Comparison of ENCODE assay signal across 9 cellular contexts in the genomic region with DNA sequence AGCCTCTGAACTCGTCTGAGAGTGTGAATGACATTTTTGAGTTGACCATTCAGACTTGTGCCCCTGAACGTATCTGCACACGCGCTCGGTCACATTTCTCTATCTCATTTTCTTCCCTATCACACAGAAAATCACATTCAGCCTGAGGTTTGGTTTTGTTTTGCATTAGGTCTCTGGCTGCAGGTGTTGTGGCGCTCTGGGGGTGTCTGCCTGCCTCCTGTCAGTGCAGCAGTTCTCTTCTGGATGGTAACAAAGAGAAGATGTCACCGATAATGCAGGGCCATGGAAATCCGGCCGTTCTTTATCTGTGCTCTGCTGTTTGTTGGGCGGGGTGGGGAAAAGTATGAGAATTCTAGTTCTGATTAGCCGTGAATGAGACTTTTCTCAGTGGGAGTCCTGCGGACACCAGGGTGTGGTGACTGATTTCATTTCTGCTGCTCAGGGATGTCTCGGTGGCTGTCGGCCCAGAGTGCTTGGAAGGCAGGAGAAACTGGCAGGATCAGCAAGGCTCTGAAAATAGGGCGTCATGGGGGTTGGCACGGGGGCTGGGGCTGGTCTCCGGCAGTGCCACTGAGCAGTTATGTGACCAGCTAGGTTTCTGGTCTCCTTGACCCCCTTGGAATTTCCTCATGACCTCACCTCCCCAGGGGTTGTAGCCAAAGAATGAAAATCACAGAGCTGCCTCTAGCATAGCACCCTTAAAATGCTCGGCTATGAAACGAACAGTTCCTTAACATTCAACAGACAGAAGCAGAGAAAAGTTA. TPM values are rescaled to one million over a fixed set of nuclear protein-coding genes. Genes with fewer than 3 reads are reported as not detected.
A peak's percentile ranks its signal among the peaks of the same experiment; 100 is the strongest.
DNase-seq lines count a peak whose midpoint lies in the region; ATAC-seq and TF ChIP-seq lines count a peak whose summit lies in the region.
"Had no signal": no experiment of that assay in that cellular context is flagged by ENCODE, and none has a peak within 500 bp of the region (broad histone marks: within the 10 kb centered on the region; RNA-seq: fewer than 3 reads in every experiment).

No MANE protein-coding gene starts in this region.

- TF ChIP-seq CTCF in colonic mucosa (IDR thresholded peaks at IDR 0.05) (no peak), left lung (IDR thresholded peaks at IDR 0.05) (no peak)

- H3K9ac ChIP-seq in HUES48 (ENCODE audit: low read depth, low read length), result peak overlapping the region; percentile 34; the same call in 1 of the 2 replicates
- peak overlapping the region in 1 of 2 donors; percentile 12 for H3K9ac ChIP-seq in colonic mucosa (ENCODE audit: low read depth in 2 of 2, low read length in 2 of 2)
- peak overlapping the region in 4 of 5 donors; percentile 8 to 49 (median 32) for H3K9ac ChIP-seq in subcutaneous abdominal adipose tissue (ENCODE audit: low read length in 5 of 5)

- ATAC-seq in left lung, result peak; percentile 51
- ATAC-seq in GM18907 (IDR thresholded peaks at IDR 0.05; ENCODE audit: unreplicated experiment), result no peak
- no peak for ATAC-seq in naive thymus-derived CD8-positive, alpha-beta T cell
- no peak for ATAC-seq in GM21717 (IDR thresholded peaks at IDR 0.05; ENCODE audit: unreplicated experiment)

- POLR2A ChIA-PET in naive thymus-derived CD8-positive, alpha-beta T cell (lab: Charles Lee), result no interaction called here

- H3K9me3 Mint-ChIP-seq in naive thymus-derived CD8-positive, alpha-beta T cell, result peaks cover 0 to 1% (median 0%) of the 10 kb centered on the region in 9 donors

- H3K4me1 ChIP-seq in HUES48 (ENCODE audit: control insufficient read depth, insufficient read depth, low read length) (peaks cover 50% of the 10 kb centered on the region), colonic mucosa (peaks cover 8% of the 10 kb centered on the region), left lung (peaks cover 20 to 30% of the 10 kb centered on the region in 2 donors), subcutaneous abdominal adipose tissue (ENCODE audit: control insufficient read depth in 5 of 5, insufficient read depth in 5 of 5, low read length in 5 of 5) (peaks cover 8 to 41% (median 36%) of the 10 kb centered on the region in 5 donors)

- no peaks in the 10 kb centered on the region for H3K9me3 ChIP-seq in HUES48 (ENCODE audit: control insufficient read depth, insufficient read depth, low read length)
- no peaks in the 10 kb centered on the region for H3K9me3 ChIP-seq in colonic mucosa
- no peaks in the 10 kb centered on the region for H3K9me3 ChIP-seq in left lung
- H3K9me3 ChIP-seq in subcutaneous abdominal adipose tissue (ENCODE audit: control insufficient read depth in 5 of 5, low read length in 5 of 5), result no peaks in the 10 kb centered on the region

- H3K27ac ChIP-seq in HUES48 (ENCODE audit: low read depth, low read length), result peak overlapping the region; percentile 74
- H3K27ac ChIP-seq in colonic mucosa, result peak overlapping the region; percentile 47
- H3K27ac ChIP-seq in left lung, result peak overlapping the region; percentile 74 to 82
- peak overlapping the region; percentile 35 for H3K27ac ChIP-seq in subcutaneous abdominal adipose tissue (ENCODE audit: low read depth, low read length)

- no peak overlapping the region for H3K4me3 ChIP-seq in HUES48 (ENCODE audit: low read depth, low read length)
- no peak overlapping the region for H3K4me3 ChIP-seq in colonic mucosa
- H3K4me3 ChIP-seq in left lung, result no peak overlapping the region
- H3K4me3 ChIP-seq in subcutaneous abdominal adipose tissue (ENCODE audit: low read depth in 1 of 5, low read length in 5 of 5), result peak overlapping the region; percentile 3 to 48 (median 26)

- DNase-seq in colonic mucosa, result no peak
- peak in 1 of 2 donors; percentile 38 for DNase-seq in left lung
- no peak for DNase-seq in cortex of kidney (lab: John Stamatoyannopoulos, UW)
- no peak for DNase-seq in naive thymus-derived CD8-positive, alpha-beta T cell
- DNase-seq: NCI-H446 treated with DMSO at 0.1 percent for 48 hours had no signal

- H3K36me3 ChIP-seq in HUES48 (ENCODE audit: control insufficient read depth, insufficient read depth, low read length), result no peaks in the 10 kb centered on the region
- H3K36me3 ChIP-seq in colonic mucosa, result no peaks in the 10 kb centered on the region
- peaks cover 0 to 7% of the 10 kb centered on the region in 2 donors for H3K36me3 ChIP-seq in left lung
- H3K36me3 ChIP-seq in subcutaneous abdominal adipose tissue (ENCODE audit: control insufficient read depth in 5 of 5, insufficient read depth in 5 of 5, low read length in 5 of 5), result peaks cover 0 to 7% (median 0%) of the 10 kb centered on the region in 5 donors

- no peaks in the 10 kb centered on the region for H3K36me3 Mint-ChIP-seq in naive thymus-derived CD8-positive, alpha-beta T cell

- H3K4me3 Mint-ChIP-seq in naive thymus-derived CD8-positive, alpha-beta T cell, result no peak overlapping the region

- intact Hi-C loops in colonic mucosa (cut with DNase I), result no loop called here
- intact Hi-C loops in left lung (cut with DNase I), result no loop called here

- H3K27me3 Mint-ChIP-seq in naive thymus-derived CD8-positive, alpha-beta T cell, result peaks cover 2 to 48% (median 8%) of the 10 kb centered on the region in 5 donors

- H3K27ac Mint-ChIP-seq in naive thymus-derived CD8-positive, alpha-beta T cell, result no peak overlapping the region

- H3K4me1 Mint-ChIP-seq in naive thymus-derived CD8-positive, alpha-beta T cell, result no peaks in the 10 kb centered on the region

- no peaks in the 10 kb centered on the region for H3K27me3 ChIP-seq in HUES48 (ENCODE audit: control insufficient read depth, insufficient read depth, low read length)
- H3K27me3 ChIP-seq in colonic mucosa, result no peaks in the 10 kb centered on the region
- no peaks in the 10 kb centered on the region for H3K27me3 ChIP-seq in left lung
- H3K27me3 ChIP-seq in subcutaneous abdominal adipose tissue (ENCODE audit: control insufficient read depth in 5 of 5, insufficient read depth in 4 of 5, low read length in 5 of 5), result no peaks in the 10 kb centered on the region

RNA-seq across cellular contexts. Expression of gene RNF113B, which starts 5.1 kb away (rescaled TPM):
- not detected for total RNA-seq in colonic mucosa
- not detected for total RNA-seq in left lung
- not detected for total RNA-seq in naive thymus-derived CD8-positive, alpha-beta T cell
- polyA plus RNA-seq in naive thymus-derived CD8-positive, alpha-beta T cell, result not detected

RNA-seq across cellular contexts. Expression of gene FARP1, which starts 29.1 kb away (rescaled TPM):
- 10 to 100 TPM; 39.1 to 53.5 TPM for total RNA-seq in colonic mucosa
- 100 to 1,000 TPM in 1 of 2 donors, 10 to 100 TPM in 1; 78.9 to 124 TPM for total RNA-seq in left lung
- total RNA-seq in naive thymus-derived CD8-positive, alpha-beta T cell, result under 1 TPM; 0.25 to 0.55 TPM
- under 1 TPM; 0.03 to 0.22 (median 0.03) TPM for polyA plus RNA-seq in naive thymus-derived CD8-positive, alpha-beta T cell

Comparison
In these comparisons a context has a peak if more than half of its experiments do, and no peak if none do; other contexts are left out.
1. H3K4me3 ChIP-seq: peak in subcutaneous abdominal adipose tissue (5 of 5); none in HUES48 (single experiment), colonic mucosa (single experiment) and left lung (0 of 2).
2. RNA of gene FARP1, which starts 29.1 kb away (total RNA-seq): 78.9 to 124 TPM in left lung and 39.1 to 53.5 TPM in colonic mucosa; 0.25 to 0.55 TPM in naive thymus-derived CD8-positive, alpha-beta T cell; every median in the first group is over 10 times any median in the second.
3. Peak in every context shown above with its lines, with median percentiles within 50 percentile points of each other: H3K27ac ChIP-seq.